14 cellular contexts compared by ENCODE assay signal in the genomic region with DNA sequence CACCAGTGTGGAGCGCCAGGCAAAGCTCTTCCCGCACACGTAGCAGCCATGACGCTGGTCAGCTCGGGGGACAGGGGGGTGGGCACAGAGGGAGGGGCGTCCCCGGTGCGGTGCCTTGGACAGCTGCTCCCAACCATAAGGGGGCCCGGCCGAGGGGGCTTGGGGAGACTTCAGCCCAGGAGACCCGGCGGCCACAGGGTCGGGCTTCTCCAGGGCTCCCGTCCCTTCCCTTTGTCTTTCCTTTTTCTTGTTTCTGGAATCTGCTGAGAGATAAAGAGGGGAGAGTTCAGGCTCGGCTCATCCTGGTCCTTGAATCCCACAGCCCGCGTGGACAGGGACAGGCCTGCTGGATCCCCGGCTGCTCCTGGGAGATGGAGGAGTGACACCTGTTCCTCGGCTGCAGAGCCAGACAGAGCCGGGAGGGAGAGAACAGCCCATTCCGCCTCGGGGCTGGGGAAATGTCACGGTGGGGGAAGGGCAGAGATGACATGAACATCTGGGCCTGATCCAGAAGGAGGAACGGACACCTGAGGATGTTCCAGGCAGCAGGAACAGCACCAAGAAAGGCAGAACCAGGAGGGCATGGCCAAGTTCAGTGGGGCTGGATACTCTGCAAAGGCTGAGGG. TPM values are rescaled to one million over a fixed set of nuclear protein-coding genes. Genes with fewer than 3 reads are reported as not detected.
DNase-seq lines count a peak whose midpoint lies in the region; ATAC-seq and TF ChIP-seq lines count a peak whose summit lies in the region.
"Had no signal": no experiment of that assay in that cellular context is flagged by ENCODE, and none has a peak within 500 bp of the region (broad histone marks: within the 10 kb centered on the region; RNA-seq: fewer than 3 reads in every experiment).

No MANE protein-coding gene starts in this region.

- H3K27ac ChIP-seq in WERI-Rb-1: peak overlapping the region; percentile 22
- H3K27ac ChIP-seq: lower lobe of right lung, parathyroid adenoma had no signal

- no peak overlapping the region for H3K4me3 ChIP-seq in WERI-Rb-1 (ENCODE audit: low read depth, low read length)

- peak overlapping the region; percentile 65 for H3K27ac Mint-ChIP-seq in activated naive CD4-positive, alpha-beta T cell treated with anti-CD3 and anti-CD28 coated beads, Interleukin-2, amount 10 ng/mL, durations not matched to agents 7 days and 5 days
- H3K27ac Mint-ChIP-seq in glutamatergic neuron (ENCODE audit: unreplicated experiment): peak overlapping the region; percentile 98
- H3K27ac Mint-ChIP-seq in stimulated activated naive CD8-positive, alpha-beta T cell treated with anti-CD3 and anti-CD28 coated beads, Interleukin-15, amount 100 ng/mL, for 72 hours: peak overlapping the region; percentile 67 to 89

- peak overlapping the region; percentile 61 for H3K4me3 Mint-ChIP-seq in activated naive CD4-positive, alpha-beta T cell treated with anti-CD3 and anti-CD28 coated beads, Interleukin-2, amount 10 ng/mL, durations not matched to agents 7 days and 5 days
- H3K4me3 Mint-ChIP-seq in glutamatergic neuron (ENCODE audit: unreplicated experiment): peak overlapping the region; percentile 95
- H3K4me3 Mint-ChIP-seq in stimulated activated naive CD8-positive, alpha-beta T cell treated with anti-CD3 and anti-CD28 coated beads, Interleukin-15, amount 100 ng/mL, for 72 hours: peak overlapping the region; percentile 64 to 92

- CTCF ChIA-PET in activated naive CD4-positive, alpha-beta T cell treated with anti-CD3 and anti-CD28 coated beads, Interleukin-2, amount 10 ng/mL, durations not matched to agents 7 days and 5 days (lab: Charles Lee): interaction anchor here (1.6 to 3.7 kb wide), 3 partner anchors 15 to 42 kb away, joined by 5 to 42 read pairs (median 10); partner anchors contain the start of genes ZNF688 and ZNF747

- peaks cover 67% of the 10 kb centered on the region for H3K4me1 Mint-ChIP-seq in activated naive CD4-positive, alpha-beta T cell treated with anti-CD3 and anti-CD28 coated beads, Interleukin-2, amount 10 ng/mL, durations not matched to agents 7 days and 5 days
- H3K4me1 Mint-ChIP-seq in glutamatergic neuron (ENCODE audit: low read depth, unreplicated experiment): peaks cover 24% of the 10 kb centered on the region
- peaks cover 82% of the 10 kb centered on the region for H3K4me1 Mint-ChIP-seq in stimulated activated naive CD8-positive, alpha-beta T cell treated with anti-CD3 and anti-CD28 coated beads, Interleukin-15, amount 100 ng/mL, for 72 hours

- H3K27me3 ChIP-seq in WERI-Rb-1 (ENCODE audit: insufficient read depth, low read depth, severe bottlenecking): no peaks in the 10 kb centered on the region
- H3K27me3 ChIP-seq: esophagus muscularis mucosa had no signal

- TF ChIP-seq CTCF in WERI-Rb-1 (IDR thresholded peaks at IDR 0.05; ENCODE audit: low read depth, low read length) (no peak), glutamatergic neuron (IDR thresholded peaks at IDR 0.05; ENCODE audit: partially characterized antibody, unreplicated experiment) (no peak)

- no peak for ATAC-seq in stimulated activated naive CD8-positive, alpha-beta T cell treated with anti-CD3 and anti-CD28 coated beads, Interleukin-15, amount 100 ng/mL, for 72 hours
- ATAC-seq: lower lobe of right lung had no signal

- no peak for DNase-seq in activated naive CD4-positive, alpha-beta T cell treated with anti-CD3 and anti-CD28 coated beads, Interleukin-2, amount 10 ng/mL, durations not matched to agents 7 days and 5 days
- no peak for DNase-seq in activated naive CD4-positive, alpha-beta T cell treated with anti-CD3 and anti-CD28 coated beads, Interleukin-2, amount 50 U/mL, for 16 hours
- DNase-seq in WERI-Rb-1: no peak
- DNase-seq in glutamatergic neuron: peak; percentile 67
- no peak for DNase-seq in stimulated activated naive CD8-positive, alpha-beta T cell treated with anti-CD3 and anti-CD28 coated beads, Interleukin-15, amount 100 ng/mL, for 72 hours
- no peak for DNase-seq in CD1c-positive myeloid dendritic cell (ENCODE audit: extremely low spot score)
- no peak for DNase-seq in NCI-H1048 (lab: John Stamatoyannopoulos, UW)
- no peak for DNase-seq in inferior parietal cortex (ENCODE audit: extremely low spot score)
- DNase-seq: lower lobe of right lung; NCI-H1694; NCI-H524 treated with DMSO at 0.1 percent for 48 hours; stimulated activated CD8-positive, alpha-beta memory T cell treated with anti-CD3 and anti-CD28 coated beads, Interleukin-4, amount 100 ng/mL, for 48 hours had no signal

- peaks cover under 1% of the 10 kb centered on the region for H3K27me3 Mint-ChIP-seq in activated naive CD4-positive, alpha-beta T cell treated with anti-CD3 and anti-CD28 coated beads, Interleukin-2, amount 10 ng/mL, durations not matched to agents 7 days and 5 days
- H3K27me3 Mint-ChIP-seq in glutamatergic neuron (ENCODE audit: unreplicated experiment): peaks cover 11% of the 10 kb centered on the region
- no peaks in the 10 kb centered on the region for H3K27me3 Mint-ChIP-seq in stimulated activated naive CD8-positive, alpha-beta T cell treated with anti-CD3 and anti-CD28 coated beads, Interleukin-15, amount 100 ng/mL, for 72 hours

- H3K36me3 Mint-ChIP-seq in activated naive CD4-positive, alpha-beta T cell treated with anti-CD3 and anti-CD28 coated beads, Interleukin-2, amount 10 ng/mL, durations not matched to agents 7 days and 5 days: peaks cover 34% of the 10 kb centered on the region
- H3K36me3 Mint-ChIP-seq in glutamatergic neuron (ENCODE audit: unreplicated experiment): peaks cover 11% of the 10 kb centered on the region

- H3K9me3 ChIP-seq in WERI-Rb-1 (ENCODE audit: severe bottlenecking): no peaks in the 10 kb centered on the region
- H3K9me3 ChIP-seq: esophagus muscularis mucosa, lower lobe of right lung had no signal

- no peaks in the 10 kb centered on the region for H3K9me3 Mint-ChIP-seq in activated naive CD4-positive, alpha-beta T cell treated with anti-CD3 and anti-CD28 coated beads, Interleukin-2, amount 10 ng/mL, durations not matched to agents 7 days and 5 days
- peaks cover 10% of the 10 kb centered on the region for H3K9me3 Mint-ChIP-seq in glutamatergic neuron (ENCODE audit: unreplicated experiment)
- no peaks in the 10 kb centered on the region for H3K9me3 Mint-ChIP-seq in stimulated activated naive CD8-positive, alpha-beta T cell treated with anti-CD3 and anti-CD28 coated beads, Interleukin-15, amount 100 ng/mL, for 72 hours

- H3K36me3 ChIP-seq in WERI-Rb-1: peaks cover 14% of the 10 kb centered on the region

RNA-seq across cellular contexts. Expression of gene ZNF764, which starts 2.2 kb away (rescaled TPM):
- total RNA-seq in glutamatergic neuron (ENCODE audit: unreplicated experiment): 39.0 TPM

RNA-seq across cellular contexts. Expression of gene ZNF688, which starts 15.6 kb away (rescaled TPM):
- total RNA-seq in glutamatergic neuron (ENCODE audit: unreplicated experiment): 18.7 TPM

RNA-seq across cellular contexts. Expression of gene ZNF747, which starts 21.3 kb away (rescaled TPM):
- total RNA-seq in glutamatergic neuron (ENCODE audit: unreplicated experiment): 15.1 TPM

RNA-seq across cellular contexts. Expression of gene ZNF785, which starts 29.5 kb away (rescaled TPM):
- total RNA-seq in glutamatergic neuron (ENCODE audit: unreplicated experiment): 58.4 TPM

RNA-seq across cellular contexts. Expression of gene ZNF768, which starts 29.6 kb away (rescaled TPM):
- total RNA-seq in glutamatergic neuron (ENCODE audit: unreplicated experiment): 45.6 TPM
